ENCODE assay signal across 7 cellular contexts in genomic region chr4:140756292-140757219, GRCh38. TPM values are rescaled to one million over a fixed set of nuclear protein-coding genes. Genes with fewer than 3 reads are reported as not detected.
DNase-seq lines count a peak whose midpoint lies in the region; ATAC-seq and TF ChIP-seq lines count a peak whose summit lies in the region.

TBC1D9 (minus strand) TSS chr4:140756385; CDS start chr4:140756045, 340 bp downstream.

- intact Hi-C loops in breast epithelium (cut with DNase I; ENCODE audit: low total_unique reads), result no loop called here
- intact Hi-C loops in psoas muscle (cut with DNase I), result no loop called here

- H3K27ac ChIP-seq in breast epithelium (peak within 1 kb of the TSS; percentile 99 to 100), psoas muscle (peak within 1 kb of the TSS; percentile 86)

- peak; percentile 44 for ATAC-seq in GM21825 (IDR thresholded peaks at IDR 0.05; ENCODE audit: unreplicated experiment)
- ATAC-seq in psoas muscle, result peak; percentile 69 to 87 (median 77)

- H3K4me1 ChIP-seq in breast epithelium (peaks cover 0 to 5% of the 10 kb centered on the region in 2 donors), psoas muscle (peaks cover 3% of the 10 kb centered on the region)

- TF ChIP-seq CTCF in GM06990 (IDR thresholded peaks at IDR 0.05; ENCODE audit: insufficient read depth, low read length, poor library complexity, severe bottlenecking) (no peak), breast epithelium (IDR thresholded peaks at IDR 0.05) (peak; percentile 36 to 62 (median 46)), psoas muscle (IDR thresholded peaks at IDR 0.05) (no peak)

- peak; percentile 72 for DNase-seq in GM06990 (ENCODE audit: extremely low read depth, insufficient read length)
- DNase-seq in Jurkat, Clone E6-1 (ENCODE audit: low read depth, low spot score), result no peak
- DNase-seq in OCI-M1 (lab: John Stamatoyannopoulos, UW), result peak; percentile 63
- peak; percentile 86 to 94 for DNase-seq in breast epithelium (ENCODE audit: low spot score in 2 of 2)
- peak; percentile 80 for DNase-seq in iPS DF 4.7 (ENCODE audit: extremely low read depth, low spot score)
- peak; percentile 69 to 76 for DNase-seq in psoas muscle

- no peaks in the 10 kb centered on the region for H3K9me3 ChIP-seq in breast epithelium
- H3K9me3 ChIP-seq in psoas muscle, result no peaks in the 10 kb centered on the region

- H3K27me3 ChIP-seq in GM06990 (replicated peaks; ENCODE audit: control insufficient read depth, insufficient read depth, low read length) (no peaks in the 10 kb centered on the region; the same call in 1 of the 2 replicates), breast epithelium (no peaks in the 10 kb centered on the region), psoas muscle (ENCODE audit: insufficient read depth in 3 of 3, low read length in 2 of 3) (peaks cover 0 to 32% (median 0%) of the 10 kb centered on the region in 3 donors)

- H3K4me3 ChIP-seq in GM06990 (replicated peaks; ENCODE audit: low read depth, low read length) (peak within 1 kb of the TSS; percentile 60), breast epithelium (peak within 1 kb of the TSS; percentile 83 to 89 (median 89)), psoas muscle (peak within 1 kb of the TSS; percentile 87)
- peak within 1 kb of the TSS; percentile 42 for H3K4me3 ChIP-seq in Jurkat, Clone E6-1 (ENCODE audit: low read length)

- no peaks in the 10 kb centered on the region for H3K36me3 ChIP-seq in GM06990 (ENCODE audit: control insufficient read depth, insufficient read depth, low read length)
- no peaks in the 10 kb centered on the region for H3K36me3 ChIP-seq in breast epithelium
- H3K36me3 ChIP-seq in psoas muscle (ENCODE audit: insufficient read depth in 1 of 2, low read depth in 1 of 2), result no peaks in the 10 kb centered on the region

- peak; percentile 71 for TF ChIP-seq POLR2A in breast epithelium (IDR thresholded peaks at IDR 0.05)

- 0 to 1% (median 1%) methylated on average over 59 to 79 of the region's 79 CpGs for WGBS in psoas muscle, 3 donors

RNA-seq across cellular contexts. Expression of gene TBC1D9, which starts in this region (rescaled TPM):
- 3.8 TPM for polyA plus RNA-seq in Jurkat, Clone E6-1 (2012; ENCODE audit: insufficient read depth, insufficient read length)
- total RNA-seq in breast epithelium, result 100 to 1,000 TPM in 2 of 3 donors, 10 to 100 TPM in 1; 28.3 to 195 (median 152) TPM
- total RNA-seq in psoas muscle, result 1 to 10 TPM; 2.1 to 5.4 (median 4.2) TPM
- polyA plus RNA-seq in psoas muscle, result 1 to 10 TPM; 1.6 to 1.7 (median 1.6) TPM

Comparison
In these comparisons a context has a peak if more than half of its experiments do, and no peak if none do; other contexts are left out.
1. RNA of gene TBC1D9 (total RNA-seq): 28.3 to 195 TPM in breast epithelium; 2.1 to 5.4 TPM in psoas muscle; every median in the first group is over 4 times any median in the second.
2. CTCF ChIP-seq: peak in breast epithelium (3 of 3); none in GM06990 (single experiment) and psoas muscle (single experiment).
3. Peak in every context shown above with its lines, with median percentiles within 50 percentile points of each other: H3K4me3 ChIP-seq.